15 cellular contexts compared by ENCODE assay signal in genomic region chr10:86709786-86710185, GRCh38. TPM values are rescaled to one million over a fixed set of nuclear protein-coding genes. Genes with fewer than 3 reads are reported as not detected.
A peak's percentile ranks its signal among the peaks of the same experiment; 100 is the strongest.
DNase-seq lines count a peak whose midpoint lies in the region; ATAC-seq and TF ChIP-seq lines count a peak whose summit lies in the region.
"Had no signal": no experiment of that assay in that cellular context is flagged by ENCODE, and none has a peak within 500 bp of the region (broad histone marks: within the 10 kb centered on the region; RNA-seq: fewer than 3 reads in every experiment).

No MANE protein-coding gene starts in this region.

- H3K4me3 ChIP-seq in thyroid gland (replicated peaks in 1 of 3), result no peak overlapping the region
- H3K4me3 ChIP-seq: Peyer's patch, vagina had no signal

- H3K36me3 Mint-ChIP-seq in activated naive CD4-positive, alpha-beta T cell treated with anti-CD3 and anti-CD28 coated beads, Interleukin-2, amount 10 ng/mL, durations not matched to agents 7 days and 5 days, result peaks cover 1% of the 10 kb centered on the region
- peaks cover 2% of the 10 kb centered on the region for H3K36me3 Mint-ChIP-seq in activated naive CD8-positive, alpha-beta T cell treated with anti-CD3 and anti-CD28 coated beads for 36 hours
- peaks cover 0 to 8% of the 10 kb centered on the region in 2 donors for H3K36me3 Mint-ChIP-seq in naive B cell

- H3K4me3 Mint-ChIP-seq in activated naive CD4-positive, alpha-beta T cell treated with anti-CD3 and anti-CD28 coated beads, Interleukin-2, amount 10 ng/mL, durations not matched to agents 7 days and 5 days, result peak overlapping the region; percentile 22
- H3K4me3 Mint-ChIP-seq in activated naive CD8-positive, alpha-beta T cell treated with anti-CD3 and anti-CD28 coated beads for 36 hours, result peak overlapping the region; percentile 83
- H3K4me3 Mint-ChIP-seq in naive B cell, result peak overlapping the region; percentile 84 to 95 (median 85)

- H3K27ac ChIP-seq in thyroid gland, result peak overlapping the region; percentile 63 to 98 (median 95)

- no peaks in the 10 kb centered on the region for H3K36me3 ChIP-seq in thyroid gland
- H3K36me3 ChIP-seq: Peyer's patch, vagina had no signal

- intact Hi-C loops in thyroid gland (cut with DNase I), result loop anchor here (5.0 kb wide), 1 partner anchor 188 kb away; no protein-coding TSS in a partner anchor

- ATAC-seq in naive B cell (ENCODE audit: low read depth in 2 of 2), result no peak
- no peak for ATAC-seq in HG03460 (IDR thresholded peaks at IDR 0.05; ENCODE audit: unreplicated experiment)
- no peak for ATAC-seq in GM18519 (IDR thresholded peaks at IDR 0.05; ENCODE audit: low FRiP score, unreplicated experiment)

- peaks cover 16% of the 10 kb centered on the region for H3K4me1 Mint-ChIP-seq in activated naive CD4-positive, alpha-beta T cell treated with anti-CD3 and anti-CD28 coated beads, Interleukin-2, amount 10 ng/mL, durations not matched to agents 7 days and 5 days
- peaks cover 9% of the 10 kb centered on the region for H3K4me1 Mint-ChIP-seq in activated naive CD8-positive, alpha-beta T cell treated with anti-CD3 and anti-CD28 coated beads for 36 hours
- H3K4me1 Mint-ChIP-seq in naive B cell, result peaks cover 15 to 20% (median 17%) of the 10 kb centered on the region in 3 donors

- no peak for DNase-seq in activated naive CD4-positive, alpha-beta T cell treated with anti-CD3 and anti-CD28 coated beads, Interleukin-2, amount 10 ng/mL, durations not matched to agents 7 days and 5 days
- DNase-seq in activated naive CD4-positive, alpha-beta T cell treated with anti-CD3 and anti-CD28 coated beads, Interleukin-2, amount 50 U/mL, for 16 hours, result no peak
- no peak for DNase-seq in activated naive CD8-positive, alpha-beta T cell treated with anti-CD3 and anti-CD28 coated beads for 36 hours
- DNase-seq in naive B cell (no peak), thyroid gland (no peak), SIG-M5 treated with dmso at 0.1 percent for 504 hours (lab: John Stamatoyannopoulos, UW; ENCODE audit: unreplicated experiment) (no peak)
- DNase-seq: EL, NCI-H1105, NCI-H510A had no signal

- H3K27me3 Mint-ChIP-seq in activated naive CD4-positive, alpha-beta T cell treated with anti-CD3 and anti-CD28 coated beads, Interleukin-2, amount 10 ng/mL, durations not matched to agents 7 days and 5 days, result no peaks in the 10 kb centered on the region
- no peaks in the 10 kb centered on the region for H3K27me3 Mint-ChIP-seq in activated naive CD8-positive, alpha-beta T cell treated with anti-CD3 and anti-CD28 coated beads for 36 hours
- H3K27me3 Mint-ChIP-seq in naive B cell, result peaks cover 0 to 8% (median 4%) of the 10 kb centered on the region in 3 donors

- peaks cover 17 to 38% of the 10 kb centered on the region in 2 donors for H3K4me1 ChIP-seq in thyroid gland

- no peaks in the 10 kb centered on the region for H3K27me3 ChIP-seq in thyroid gland
- H3K27me3 ChIP-seq: Peyer's patch, vagina had no signal

- WGBS in thyroid gland, 2 donors, result 92 to 94% methylated on average over 10 of the region's 10 CpGs

- TF ChIP-seq CTCF in thyroid gland (IDR thresholded peaks at IDR 0.05), result no peak

- TF ChIP-seq POLR2A in thyroid gland (IDR thresholded peaks at IDR 0.05), result no peak

- CTCF ChIA-PET in activated naive CD4-positive, alpha-beta T cell treated with anti-CD3 and anti-CD28 coated beads, Interleukin-2, amount 10 ng/mL, durations not matched to agents 7 days and 5 days (lab: Charles Lee), result interaction anchor here (1.1 kb wide), 1 partner anchor 26 kb away, joined by 3 read pairs; no protein-coding TSS in a partner anchor

- peak overlapping the region; percentile 11 for H3K27ac Mint-ChIP-seq in activated naive CD4-positive, alpha-beta T cell treated with anti-CD3 and anti-CD28 coated beads, Interleukin-2, amount 10 ng/mL, durations not matched to agents 7 days and 5 days
- H3K27ac Mint-ChIP-seq in activated naive CD8-positive, alpha-beta T cell treated with anti-CD3 and anti-CD28 coated beads for 36 hours, result peak overlapping the region; percentile 95
- peak overlapping the region in 5 of 6 donors; percentile 16 to 95 (median 72) for H3K27ac Mint-ChIP-seq in naive B cell

- no peaks in the 10 kb centered on the region for H3K9me3 Mint-ChIP-seq in activated naive CD4-positive, alpha-beta T cell treated with anti-CD3 and anti-CD28 coated beads, Interleukin-2, amount 10 ng/mL, durations not matched to agents 7 days and 5 days
- no peaks in the 10 kb centered on the region for H3K9me3 Mint-ChIP-seq in activated naive CD8-positive, alpha-beta T cell treated with anti-CD3 and anti-CD28 coated beads for 36 hours
- H3K9me3 Mint-ChIP-seq in naive B cell, result peaks cover 0 to 4% (median 0%) of the 10 kb centered on the region in 7 donors

- no peaks in the 10 kb centered on the region for H3K9me3 ChIP-seq in thyroid gland
- H3K9me3 ChIP-seq: Peyer's patch, vagina had no signal

RNA-seq across cellular contexts. Expression of gene LDB3, which starts 41.5 kb away (rescaled TPM):
- total RNA-seq in activated naive CD8-positive, alpha-beta T cell treated with anti-CD3 and anti-CD28 coated beads for 36 hours, result under 1 TPM; 0.06 to 0.20 TPM
- polyA plus RNA-seq in naive B cell (ENCODE audit: low read depth in 6 of 6), result under 1 TPM in 1 of 6 donors, not detected in 5; 0.24 TPM
- total RNA-seq in thyroid gland, result 1 to 10 TPM; 1.5 to 5.5 (median 1.9) TPM

RNA-seq across cellular contexts. Expression of gene BMPR1A, which starts 46.6 kb away (rescaled TPM):
- total RNA-seq in activated naive CD8-positive, alpha-beta T cell treated with anti-CD3 and anti-CD28 coated beads for 36 hours, result 1 to 10 TPM; 7.5 to 8.4 TPM
- 1 to 10 TPM in 4 of 6 donors, under 1 TPM in 1, not detected in 1; 0.73 to 3.4 (median 1.2) TPM for polyA plus RNA-seq in naive B cell (ENCODE audit: low read depth in 6 of 6)
- total RNA-seq in thyroid gland, result 10 to 100 TPM; 72.7 to 89.5 (median 84.2) TPM

RNA-seq across cellular contexts. Expression of gene OPN4, which starts 55.4 kb away (rescaled TPM):
- not detected for total RNA-seq in activated naive CD8-positive, alpha-beta T cell treated with anti-CD3 and anti-CD28 coated beads for 36 hours
- not detected for polyA plus RNA-seq in naive B cell (ENCODE audit: low read depth in 6 of 6)
- total RNA-seq in thyroid gland, result under 1 TPM in 1 of 4 donors, not detected in 3; 0.24 TPM
- total RNA-seq: cerebellum, fibroblast of lung, Peyer's patch, vagina had no signal
- polyA plus RNA-seq: fibroblast of lung had no signal

Comparison
In these comparisons a context has a peak if more than half of its experiments do, and no peak if none do; other contexts are left out.
1. H3K27ac Mint-ChIP-seq: peak in every context shown above with its lines; median percentile 95 in activated naive CD8-positive, alpha-beta T cell treated with anti-CD3 and anti-CD28 coated beads for 36 hours; 72 in naive B cell; 11 in activated naive CD4-positive, alpha-beta T cell treated with anti-CD3 and anti-CD28 coated beads, Interleukin-2, amount 10 ng/mL, durations not matched to agents 7 days and 5 days.
2. H3K4me3 Mint-ChIP-seq: peak in every context shown above with its lines; median percentile 85 in naive B cell; 83 in activated naive CD8-positive, alpha-beta T cell treated with anti-CD3 and anti-CD28 coated beads for 36 hours; 22 in activated naive CD4-positive, alpha-beta T cell treated with anti-CD3 and anti-CD28 coated beads, Interleukin-2, amount 10 ng/mL, durations not matched to agents 7 days and 5 days.
3. RNA of gene BMPR1A, which starts 46.6 kb away (total RNA-seq): 72.7 to 89.5 TPM in thyroid gland; 7.5 to 8.4 TPM in activated naive CD8-positive, alpha-beta T cell treated with anti-CD3 and anti-CD28 coated beads for 36 hours; every median in the first group is over 4 times any median in the second.